In genomic region chr17:7614422-7615264, GRCh38 we compare ENCODE assay signal across 8 cellular contexts. TPM values are rescaled to one million over a fixed set of nuclear protein-coding genes. Genes with fewer than 3 reads are reported as not detected.
DNase-seq lines count a peak whose midpoint lies in the region; ATAC-seq and TF ChIP-seq lines count a peak whose summit lies in the region.

Gene FXR2 (minus strand): TSS chr17:7614897. CDS start chr17:7614532, 365 bp downstream.

- no peaks in the 10 kb centered on the region for H3F3A ChIP-seq in SU-DHL-6 (ENCODE audit: insufficient read depth)

- peak; percentile 76 for TF ChIP-seq CTCF in GM12872 (IDR thresholded peaks at IDR 0.05; ENCODE audit: insufficient read depth, low read depth, low read length)
- TF ChIP-seq CTCF in SU-DHL-6 (IDR thresholded peaks at IDR 0.05; ENCODE audit: insufficient read depth, low read length, poor library complexity, severe bottlenecking), result peak; percentile 67
- TF ChIP-seq CTCF in glutamatergic neuron (IDR thresholded peaks at IDR 0.05; ENCODE audit: partially characterized antibody, unreplicated experiment), result peak; percentile 76
- peak; percentile 62 for TF ChIP-seq CTCF in osteocyte (IDR thresholded peaks at IDR 0.05)

- H3K27ac ChIP-seq in SU-DHL-6 (ENCODE audit: low read depth, low read length) (peak within 1 kb of the TSS; percentile 52), thymus (ENCODE audit: low read depth) (peak within 1 kb of the TSS; percentile 96)

- H3K4me3 Mint-ChIP-seq in activated naive CD8-positive, alpha-beta T cell treated with anti-CD3 and anti-CD28 coated beads, Interleukin-2, amount 10 ng/mL, durations not matched to agents 7 days and 5 days, result peak within 1 kb of the TSS; percentile 91
- H3K4me3 Mint-ChIP-seq in glutamatergic neuron (ENCODE audit: unreplicated experiment) (peak within 1 kb of the TSS; percentile 92), osteocyte (ENCODE audit: unreplicated experiment) (peak within 1 kb of the TSS; percentile 82)

- ATAC-seq in HG02678 (IDR thresholded peaks at IDR 0.05; ENCODE audit: unreplicated experiment), result peak; percentile 89
- peak; percentile 90 for ATAC-seq in activated naive CD8-positive, alpha-beta T cell treated with anti-CD3 and anti-CD28 coated beads, Interleukin-2, amount 10 ng/mL, durations not matched to agents 7 days and 5 days (ENCODE audit: low read depth)

- DNase-seq in NCI-H128 (lab: John Stamatoyannopoulos, UW; ENCODE audit: unreplicated experiment), result peak; percentile 99
- DNase-seq in activated naive CD8-positive, alpha-beta T cell treated with anti-CD3 and anti-CD28 coated beads, Interleukin-2, amount 10 ng/mL, durations not matched to agents 7 days and 5 days, result peak; percentile 97
- DNase-seq in glutamatergic neuron, result peak; percentile 100
- DNase-seq in osteocyte (ENCODE audit: extremely low spot score, unreplicated experiment), result peak; percentile 100

- H3K4me1 Mint-ChIP-seq in activated naive CD8-positive, alpha-beta T cell treated with anti-CD3 and anti-CD28 coated beads, Interleukin-2, amount 10 ng/mL, durations not matched to agents 7 days and 5 days, result peaks cover 25% of the 10 kb centered on the region
- H3K4me1 Mint-ChIP-seq in glutamatergic neuron (ENCODE audit: low read depth, unreplicated experiment) (peaks cover 15% of the 10 kb centered on the region), osteocyte (ENCODE audit: unreplicated experiment) (peaks cover 38% of the 10 kb centered on the region)

- H4K20me1 ChIP-seq in SU-DHL-6 (ENCODE audit: low read depth, low read length), result no peaks in the 10 kb centered on the region

- H3K36me3 ChIP-seq in SU-DHL-6 (ENCODE audit: low read length), result no peaks in the 10 kb centered on the region
- H3K36me3 ChIP-seq in thymus (ENCODE audit: control insufficient read depth, insufficient read depth), result no peaks in the 10 kb centered on the region

- peak within 1 kb of the TSS; percentile 95 for H3K27ac Mint-ChIP-seq in activated naive CD8-positive, alpha-beta T cell treated with anti-CD3 and anti-CD28 coated beads, Interleukin-2, amount 10 ng/mL, durations not matched to agents 7 days and 5 days
- H3K27ac Mint-ChIP-seq in glutamatergic neuron (ENCODE audit: unreplicated experiment) (peak within 1 kb of the TSS; percentile 90), osteocyte (ENCODE audit: unreplicated experiment) (peak within 1 kb of the TSS; percentile 92)

- POLR2A ChIA-PET in activated naive CD8-positive, alpha-beta T cell treated with anti-CD3 and anti-CD28 coated beads, Interleukin-2, amount 10 ng/mL, durations not matched to agents 7 days and 5 days (lab: Charles Lee), result interaction anchor here (0.8 to 2.7 kb wide), 19 partner anchors 13 to 179 kb away, joined by 3 to 22 read pairs (median 4); partner anchors contain the start of genes ATP1B2, CD68, DNAH2 and MPDU1

- H3K9ac ChIP-seq in SU-DHL-6 (ENCODE audit: low read length), result peak within 1 kb of the TSS; percentile 81

- H3K27me3 ChIP-seq in SU-DHL-6 (ENCODE audit: low read length), result no peaks in the 10 kb centered on the region
- H3K27me3 ChIP-seq in thymus (ENCODE audit: control insufficient read depth, insufficient read depth), result no peaks in the 10 kb centered on the region

- H3K9me3 ChIP-seq in SU-DHL-6 (ENCODE audit: insufficient read depth, low read length) (no peaks in the 10 kb centered on the region), thymus (ENCODE audit: control insufficient read depth) (no peaks in the 10 kb centered on the region)

- peaks cover 22% of the 10 kb centered on the region for H3K4me1 ChIP-seq in thymus (ENCODE audit: control insufficient read depth, insufficient read depth, low read length)

- peak within 1 kb of the TSS; percentile 95 for H3K4me2 ChIP-seq in SU-DHL-6 (ENCODE audit: low read depth, low read length, poor library complexity, severe bottlenecking)

- no peaks in the 10 kb centered on the region for H3K9me2 ChIP-seq in SU-DHL-6 (replicated peaks; ENCODE audit: insufficient read depth, low read length)

- peak within 1 kb of the TSS; percentile 93 for H2AFZ ChIP-seq in SU-DHL-6 (ENCODE audit: low read depth, low read length, severe bottlenecking)

- H3K36me3 Mint-ChIP-seq in activated naive CD8-positive, alpha-beta T cell treated with anti-CD3 and anti-CD28 coated beads, Interleukin-2, amount 10 ng/mL, durations not matched to agents 7 days and 5 days, result peaks cover 1% of the 10 kb centered on the region
- H3K36me3 Mint-ChIP-seq in glutamatergic neuron (ENCODE audit: unreplicated experiment) (no peaks in the 10 kb centered on the region), osteocyte (ENCODE audit: unreplicated experiment) (peaks cover 7% of the 10 kb centered on the region)

- no peaks in the 10 kb centered on the region for H3K27me3 Mint-ChIP-seq in activated naive CD8-positive, alpha-beta T cell treated with anti-CD3 and anti-CD28 coated beads, Interleukin-2, amount 10 ng/mL, durations not matched to agents 7 days and 5 days
- H3K27me3 Mint-ChIP-seq in glutamatergic neuron (ENCODE audit: unreplicated experiment), result peaks cover 11% of the 10 kb centered on the region
- H3K27me3 Mint-ChIP-seq in osteocyte (ENCODE audit: unreplicated experiment), result no peaks in the 10 kb centered on the region

- under 1% methylated on average over 94 of the region's 94 CpGs for WGBS in thymus

- peaks cover 44% of the 10 kb centered on the region for H3K79me2 ChIP-seq in SU-DHL-6 (ENCODE audit: insufficient read depth, low read length)

- no peaks in the 10 kb centered on the region for H3K9me3 Mint-ChIP-seq in activated naive CD8-positive, alpha-beta T cell treated with anti-CD3 and anti-CD28 coated beads, Interleukin-2, amount 10 ng/mL, durations not matched to agents 7 days and 5 days
- H3K9me3 Mint-ChIP-seq in glutamatergic neuron (ENCODE audit: unreplicated experiment) (peaks cover 8% of the 10 kb centered on the region), osteocyte (ENCODE audit: unreplicated experiment) (no peaks in the 10 kb centered on the region)

- H3K4me3 ChIP-seq in SU-DHL-6 (ENCODE audit: insufficient read depth, low read length, poor library complexity, severe bottlenecking) (peak within 1 kb of the TSS; percentile 68), thymus (ENCODE audit: low read length) (peak within 1 kb of the TSS; percentile 89)

RNA-seq across cellular contexts. Expression of gene FXR2, which starts in this region (rescaled TPM):
- total RNA-seq in activated naive CD8-positive, alpha-beta T cell treated with anti-CD3 and anti-CD28 coated beads, Interleukin-2, amount 10 ng/mL, durations not matched to agents 7 days and 5 days, result 10 to 100 TPM; 37.7 to 38.2 TPM
- total RNA-seq in glutamatergic neuron (ENCODE audit: unreplicated experiment) (108 TPM), osteocyte (48.7 and 50.7 TPM in 2 replicates)
- 36.6 TPM for polyA plus RNA-seq in thymus

Comparison
In these comparisons a context has a peak if more than half of its experiments do, and no peak if none do; other contexts are left out.
1. Peak in every context shown above with its lines: DNase-seq, ATAC-seq, H3K4me3 ChIP-seq and H3K27ac ChIP-seq.